8 cellular contexts compared by ENCODE assay signal in genomic region chr12:31832740-31833540, GRCh38.
DNase-seq lines count a peak whose midpoint lies in the region; ATAC-seq and TF ChIP-seq lines count a peak whose summit lies in the region.

No MANE protein-coding gene starts in this region.

- DNase-seq in activated CD4-positive, alpha-beta T cell treated with anti-CD3 and anti-CD28 coated beads, Interleukin-2, amount 10 ng/mL, durations not matched to agents 7 days and 5 days = peak; percentile 51
- DNase-seq in natural killer cell treated with Interleukin-12 subunit alpha and Interleukin-12 subunit beta and Interleukin-15 and Interleukin-18, amount 100 ng/mL, for 72 hours (ENCODE audit: low spot score) = peak; percentile 88
- DNase-seq in smooth muscle cell (lab: John Stamatoyannopoulos, UW; ENCODE audit: unreplicated experiment) = no peak
- no peak for DNase-seq in D341Med (ENCODE audit: low spot score)
- DNase-seq in DMS114 treated with DMSO at 0.1 percent for 48 hours (lab: John Stamatoyannopoulos, UW; ENCODE audit: unreplicated experiment) = no peak
- no peak for DNase-seq in WERI-Rb-1

- peak overlapping the region; percentile 86 for H3K27ac Mint-ChIP-seq in activated CD4-positive, alpha-beta T cell treated with anti-CD3 and anti-CD28 coated beads, Interleukin-2, amount 10 ng/mL, durations not matched to agents 7 days and 5 days
- peak overlapping the region; percentile 82 to 96 for H3K27ac Mint-ChIP-seq in natural killer cell treated with Interleukin-12 subunit alpha and Interleukin-12 subunit beta and Interleukin-15 and Interleukin-18, amount 100 ng/mL, for 72 hours

- H3K9ac ChIP-seq in smooth muscle cell (ENCODE audit: low read depth) = no peak overlapping the region

- no peak overlapping the region for H3K4me2 ChIP-seq in smooth muscle cell

- no peaks in the 10 kb centered on the region for H3K79me2 ChIP-seq in smooth muscle cell (ENCODE audit: low read depth)

- no peaks in the 10 kb centered on the region for H3K27me3 Mint-ChIP-seq in activated CD4-positive, alpha-beta T cell treated with anti-CD3 and anti-CD28 coated beads, Interleukin-2, amount 10 ng/mL, durations not matched to agents 7 days and 5 days
- H3K27me3 Mint-ChIP-seq in natural killer cell treated with Interleukin-12 subunit alpha and Interleukin-12 subunit beta and Interleukin-15 and Interleukin-18, amount 100 ng/mL, for 72 hours = no peaks in the 10 kb centered on the region

- peaks cover 29% of the 10 kb centered on the region for H3K4me1 Mint-ChIP-seq in activated CD4-positive, alpha-beta T cell treated with anti-CD3 and anti-CD28 coated beads, Interleukin-2, amount 10 ng/mL, durations not matched to agents 7 days and 5 days
- peaks cover 35 to 49% of the 10 kb centered on the region in 2 donors for H3K4me1 Mint-ChIP-seq in natural killer cell treated with Interleukin-12 subunit alpha and Interleukin-12 subunit beta and Interleukin-15 and Interleukin-18, amount 100 ng/mL, for 72 hours (ENCODE audit: low read depth in 2 of 2)

- no peak overlapping the region for H2AFZ ChIP-seq in smooth muscle cell (ENCODE audit: low read depth)

- no peak overlapping the region for H3K4me3 ChIP-seq in smooth muscle cell
- no peak overlapping the region for H3K4me3 ChIP-seq in WERI-Rb-1 (ENCODE audit: low read depth, low read length)

- no peak overlapping the region for H3K4me3 Mint-ChIP-seq in activated CD4-positive, alpha-beta T cell treated with anti-CD3 and anti-CD28 coated beads, Interleukin-2, amount 10 ng/mL, durations not matched to agents 7 days and 5 days
- peak overlapping the region; percentile 69 for H3K4me3 Mint-ChIP-seq in natural killer cell treated with Interleukin-12 subunit alpha and Interleukin-12 subunit beta and Interleukin-15 and Interleukin-18, amount 100 ng/mL, for 72 hours

- peaks cover 43% of the 10 kb centered on the region for H3K36me3 Mint-ChIP-seq in activated CD4-positive, alpha-beta T cell treated with anti-CD3 and anti-CD28 coated beads, Interleukin-2, amount 10 ng/mL, durations not matched to agents 7 days and 5 days (ENCODE audit: low read depth)
- peaks cover 32% of the 10 kb centered on the region for H3K36me3 Mint-ChIP-seq in natural killer cell treated with Interleukin-12 subunit alpha and Interleukin-12 subunit beta and Interleukin-15 and Interleukin-18, amount 100 ng/mL, for 72 hours

- no peaks in the 10 kb centered on the region for H4K20me1 ChIP-seq in smooth muscle cell (ENCODE audit: low read depth)

- POLR2A ChIA-PET in activated CD4-positive, alpha-beta T cell treated with anti-CD3 and anti-CD28 coated beads, Interleukin-2, amount 10 ng/mL, durations not matched to agents 7 days and 5 days (lab: Charles Lee) = no interaction called here

- no peaks in the 10 kb centered on the region for H3K4me1 ChIP-seq in smooth muscle cell (ENCODE audit: low read depth)

- WGBS in smooth muscle cell (ENCODE audit: low lambda C conversion rate) = 95% methylated on average over 7 of the region's 7 CpGs

- TF ChIP-seq CTCF in smooth muscle cell (IDR thresholded peaks at IDR 0.05; ENCODE audit: borderline replicate concordance, insufficient read depth, poor library complexity, severe bottlenecking) (no peak), WERI-Rb-1 (IDR thresholded peaks at IDR 0.05; ENCODE audit: low read depth, low read length) (no peak)

- no peaks in the 10 kb centered on the region for H3K36me3 ChIP-seq in smooth muscle cell (ENCODE audit: low read depth)
- no peaks in the 10 kb centered on the region for H3K36me3 ChIP-seq in WERI-Rb-1

- H3K9me3 Mint-ChIP-seq in activated CD4-positive, alpha-beta T cell treated with anti-CD3 and anti-CD28 coated beads, Interleukin-2, amount 10 ng/mL, durations not matched to agents 7 days and 5 days = peaks cover 49% of the 10 kb centered on the region
- peaks cover 14% of the 10 kb centered on the region for H3K9me3 Mint-ChIP-seq in natural killer cell treated with Interleukin-12 subunit alpha and Interleukin-12 subunit beta and Interleukin-15 and Interleukin-18, amount 100 ng/mL, for 72 hours

- H3K27me3 ChIP-seq in smooth muscle cell (ENCODE audit: low read depth) (no peaks in the 10 kb centered on the region), WERI-Rb-1 (ENCODE audit: insufficient read depth, low read depth, severe bottlenecking) (no peaks in the 10 kb centered on the region)

- no peak overlapping the region for H3K27ac ChIP-seq in smooth muscle cell (ENCODE audit: low read depth)
- H3K27ac ChIP-seq in WERI-Rb-1 = no peak overlapping the region

- H3K9me3 ChIP-seq in smooth muscle cell (replicated peaks; ENCODE audit: low read depth) (no peaks in the 10 kb centered on the region), WERI-Rb-1 (ENCODE audit: severe bottlenecking) (no peaks in the 10 kb centered on the region)

- CTCF ChIA-PET in activated CD4-positive, alpha-beta T cell treated with anti-CD3 and anti-CD28 coated beads, Interleukin-2, amount 10 ng/mL, durations not matched to agents 7 days and 5 days (lab: Charles Lee) = interaction anchor here (0.6 kb wide), 1 partner anchor 69 kb away, joined by 4 read pairs; no protein-coding TSS in a partner anchor

- ATAC-seq in GM18498 (IDR thresholded peaks at IDR 0.05; ENCODE audit: unreplicated experiment) (peak; percentile 62), HG03045 (IDR thresholded peaks at IDR 0.05; ENCODE audit: unreplicated experiment) (peak; percentile 61)
- ATAC-seq in natural killer cell treated with Interleukin-12 subunit alpha and Interleukin-12 subunit beta and Interleukin-15 and Interleukin-18, amount 100 ng/mL, for 72 hours = peak; percentile 91 to 97

- H3F3A ChIP-seq in smooth muscle cell (ENCODE audit: low read depth) = no peaks in the 10 kb centered on the region

Comparison
In these comparisons a context has a peak if more than half of its experiments do, and no peak if none do; other contexts are left out.
1. DNase-seq: peak in activated CD4-positive, alpha-beta T cell treated with anti-CD3 and anti-CD28 coated beads, Interleukin-2, amount 10 ng/mL, durations not matched to agents 7 days and 5 days (single experiment) and natural killer cell treated with Interleukin-12 subunit alpha and Interleukin-12 subunit beta and Interleukin-15 and Interleukin-18, amount 100 ng/mL, for 72 hours (single experiment); none in smooth muscle cell (single experiment), D341Med (single experiment), DMS114 treated with DMSO at 0.1 percent for 48 hours (single experiment) and WERI-Rb-1 (single experiment).
2. Peak in every context shown above with its lines, with median percentiles within 50 percentile points of each other: ATAC-seq.